In the genomic region with DNA sequence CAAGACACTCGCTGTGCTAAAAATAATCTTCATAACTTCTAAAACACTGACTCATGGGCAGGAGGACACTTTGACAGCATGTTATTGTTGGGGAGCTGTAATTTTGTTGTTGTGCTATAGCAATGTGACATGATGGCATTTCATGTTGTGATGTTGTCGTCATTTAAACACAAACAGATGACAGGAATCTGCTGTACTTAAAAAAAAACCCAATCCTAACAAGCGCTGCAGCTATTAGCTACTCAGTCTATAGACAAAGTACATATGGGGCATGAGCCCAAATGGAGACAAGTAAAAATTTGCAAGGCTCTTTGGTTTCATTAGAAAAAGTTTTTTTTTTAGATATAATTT, we compare ENCODE assay signal across 8 cellular contexts. TPM values are rescaled to one million over a fixed set of nuclear protein-coding genes. Genes with fewer than 3 reads are reported as not detected.
DNase-seq lines count a peak whose midpoint lies in the region; ATAC-seq and TF ChIP-seq lines count a peak whose summit lies in the region.

No MANE protein-coding gene starts in this region.

- H3K27ac ChIP-seq in CD4-positive, alpha-beta T cell (ENCODE audit: low read depth, low read length), result no peak overlapping the region

- H3K4me1 Mint-ChIP-seq in CD4-positive, alpha-beta T cell (ENCODE audit: low read depth), result peaks cover 74% of the 10 kb centered on the region
- H3K4me1 Mint-ChIP-seq in chondrocyte (ENCODE audit: low read depth), result peaks cover 28% of the 10 kb centered on the region
- H3K4me1 Mint-ChIP-seq in nephron, result peaks cover 36% of the 10 kb centered on the region

- CTCF ChIA-PET in CD4-positive, alpha-beta T cell (lab: Charles Lee), result interaction anchor here (1.2 kb wide), 1 partner anchor 54 kb away, joined by 4 read pairs; no protein-coding TSS in a partner anchor

- POLR2A ChIA-PET in CD4-positive, alpha-beta T cell (lab: Charles Lee), result interaction anchor here (1.0 to 2.1 kb wide), 5 partner anchors 22 to 111 kb away, joined by 3 to 11 read pairs (median 5); partner anchors contain the start of gene ARPP19

- H3K36me3 Mint-ChIP-seq in CD4-positive, alpha-beta T cell (ENCODE audit: low read depth), result peaks cover 45% of the 10 kb centered on the region
- H3K36me3 Mint-ChIP-seq in chondrocyte (ENCODE audit: low read depth) (peaks cover 6% of the 10 kb centered on the region), nephron (ENCODE audit: low read depth) (peaks cover 12% of the 10 kb centered on the region)

- no peak for ATAC-seq in CD4-positive, alpha-beta T cell (ENCODE audit: poor library complexity)
- no peak for ATAC-seq in HG02678 (IDR thresholded peaks at IDR 0.05; ENCODE audit: unreplicated experiment)

- no peaks in the 10 kb centered on the region for H3K27me3 ChIP-seq in CD4-positive, alpha-beta T cell (ENCODE audit: control insufficient read depth, insufficient read depth, low read length)

- H3K9me3 ChIP-seq in CD4-positive, alpha-beta T cell (ENCODE audit: control insufficient read depth, low read length), result no peaks in the 10 kb centered on the region

- no peak for DNase-seq in CD4-positive, alpha-beta T cell
- DNase-seq in LHCN-M2 (ENCODE audit: low read depth) (peak; percentile 46), chondrocyte (ENCODE audit: low spot score) (no peak), midbrain (lab: John Stamatoyannopoulos, UW) (no peak), SIG-M5 treated with dmso at 0.1 percent for 504 hours (lab: John Stamatoyannopoulos, UW; ENCODE audit: unreplicated experiment) (no peak), COLO829 (ENCODE audit: low spot score) (no peak)

- H3K9me3 Mint-ChIP-seq in CD4-positive, alpha-beta T cell, result no peaks in the 10 kb centered on the region
- H3K9me3 Mint-ChIP-seq in chondrocyte (ENCODE audit: low read depth) (no peaks in the 10 kb centered on the region), nephron (no peaks in the 10 kb centered on the region)

- no peak for TF ChIP-seq CTCF in CD4-positive, alpha-beta T cell (IDR thresholded peaks at IDR 0.05)
- TF ChIP-seq CTCF in chondrocyte (IDR thresholded peaks at IDR 0.05), result no peak
- no peak for TF ChIP-seq CTCF in nephron (IDR thresholded peaks at IDR 0.05; ENCODE audit: unreplicated experiment in 3 of 3)

- H3K4me3 Mint-ChIP-seq in CD4-positive, alpha-beta T cell, result peak overlapping the region; percentile 75
- peak overlapping the region; percentile 100 for H3K4me3 Mint-ChIP-seq in chondrocyte (ENCODE audit: unreplicated experiment)
- peak overlapping the region; percentile 90 to 99 (median 93) for H3K4me3 Mint-ChIP-seq in nephron

- H3K27me3 Mint-ChIP-seq in CD4-positive, alpha-beta T cell, result no peaks in the 10 kb centered on the region
- peaks cover 4% of the 10 kb centered on the region for H3K27me3 Mint-ChIP-seq in chondrocyte (ENCODE audit: low read depth)
- H3K27me3 Mint-ChIP-seq in nephron (ENCODE audit: low read depth), result peaks cover 5% of the 10 kb centered on the region

- intact Hi-C loops in CD4-positive, alpha-beta T cell (cut with DNase I, micrococcal nuclease), result no loop called here

- peak overlapping the region; percentile 97 for H3K27ac Mint-ChIP-seq in CD4-positive, alpha-beta T cell
- H3K27ac Mint-ChIP-seq in chondrocyte (ENCODE audit: unreplicated experiment) (peak overlapping the region; percentile 80), nephron (peak overlapping the region; percentile 86 to 99 (median 90))

RNA-seq across cellular contexts. Expression of gene ATOSA, which starts 0.8 kb away (rescaled TPM):
- 100 to 1,000 TPM; 137 TPM for total RNA-seq in CD4-positive, alpha-beta T cell
- 8.7 and 11.1 TPM in 2 replicates for total RNA-seq in LHCN-M2 (2014; rRNA removed)
- 6.0 TPM for polyA plus RNA-seq in LHCN-M2 (2012)
- 18.7 to 38.8 TPM (median 21.9 TPM) in 3 replicates for total RNA-seq in chondrocyte
